ENCODE assay signal across 1 cellular context in genomic region chr1:69835924-69836323, GRCh38.
TF ChIP-seq lines count a peak whose summit lies in the region.

No MANE protein-coding gene starts in this region.

TF ChIP-seq in H1, 55 proteins besides CTCF, POLR2A, EP300 and RAD21:
- TF ChIP-seq CBX5 (IDR thresholded peaks at IDR 0.05; ENCODE audit: low read depth, low read length), result no peak
- no peak for TF ChIP-seq CTBP2 (IDR thresholded peaks at IDR 0.05; ENCODE audit: borderline replicate concordance, insufficient read depth, insufficient read length, low read length)
- TF ChIP-seq YY1 (IDR thresholded peaks at IDR 0.05; ENCODE audit: low read depth, low read length), result no peak
- TF ChIP-seq CBX8 (IDR thresholded peaks at IDR 0.05; ENCODE audit: borderline replicate concordance, low read depth, low read length), result no peak
- no peak for TF ChIP-seq TCF12 (IDR thresholded peaks at IDR 0.05; ENCODE audit: low read depth, low read length)
- TF ChIP-seq BACH1 (IDR thresholded peaks at IDR 0.05; ENCODE audit: low read length), result no peak
- TF ChIP-seq CHD2 (IDR thresholded peaks at IDR 0.05; ENCODE audit: low read length), result no peak
- TF ChIP-seq EZH2 (IDR thresholded peaks at IDR 0.05; ENCODE audit: low read depth, low read length, severe bottlenecking), result no peak
- TF ChIP-seq TBP (IDR thresholded peaks at IDR 0.05; ENCODE audit: low read depth, low read length), result no peak
- TF ChIP-seq PHF8 (conservative IDR thresholded peaks at IDR 0.05; ENCODE audit: low read depth, low read length), result no peak
- no peak for TF ChIP-seq RXRA (IDR thresholded peaks at IDR 0.05; ENCODE audit: insufficient read depth, low read depth, low read length)
